3 cellular contexts compared by ENCODE assay signal in genomic region chr14:56797003-56797568, GRCh38.
TF ChIP-seq lines count a peak whose summit lies in the region.

No MANE protein-coding gene starts in this region.

TF ChIP-seq in SK-N-SH, 30 proteins besides CTCF, POLR2A, EP300 and RAD21:
- TF ChIP-seq FOSL2 (IDR thresholded peaks at IDR 0.05; ENCODE audit: borderline replicate concordance, low read depth), result no peak
- peak; percentile 31; the same call in 1 of the 2 replicates for TF ChIP-seq EZH2phosphoT487 (IDR thresholded peaks at IDR 0.05; ENCODE audit: borderline replicate concordance, low read depth)
- no peak for TF ChIP-seq FOXM1 (IDR thresholded peaks at IDR 0.05; ENCODE audit: low read depth)
- no peak for TF ChIP-seq USF2 (IDR thresholded peaks at IDR 0.05; ENCODE audit: borderline replicate concordance, low read depth, low read length)

TF ChIP-seq in SK-N-SH treated with all-trans-retinoic acid at 6 μM for 48 hours, 23 proteins besides CTCF, POLR2A, EP300 and RAD21:
- TF ChIP-seq ZNF8 (CRISPR knock-in tag; IDR thresholded peaks at IDR 0.05), result no peak

TF ChIP-seq in IMR-90, 13 proteins besides CTCF, POLR2A, EP300 and RAD21 (continued from another document):
- TF ChIP-seq NFE2L2 (IDR thresholded peaks at IDR 0.05; ENCODE audit: low read depth, low read length), result no peak
- TF ChIP-seq RCOR1 (IDR thresholded peaks at IDR 0.05; ENCODE audit: insufficient replicate concordance, low read length), result no peak
- TF ChIP-seq MAZ (IDR thresholded peaks at IDR 0.05; ENCODE audit: borderline replicate concordance, low read depth, low read length), result no peak
- no peak for TF ChIP-seq CEBPB (IDR thresholded peaks at IDR 0.05; ENCODE audit: low read depth, low read length)
- TF ChIP-seq CHD1 (IDR thresholded peaks at IDR 0.05; ENCODE audit: low read depth, low read length), result no peak
- no peak for TF ChIP-seq FOS (IDR thresholded peaks at IDR 0.05; ENCODE audit: low read depth, low read length)
- no peak for TF ChIP-seq RFX5 (IDR thresholded peaks at IDR 0.05; ENCODE audit: low read depth, low read length)
